In the genomic region with DNA sequence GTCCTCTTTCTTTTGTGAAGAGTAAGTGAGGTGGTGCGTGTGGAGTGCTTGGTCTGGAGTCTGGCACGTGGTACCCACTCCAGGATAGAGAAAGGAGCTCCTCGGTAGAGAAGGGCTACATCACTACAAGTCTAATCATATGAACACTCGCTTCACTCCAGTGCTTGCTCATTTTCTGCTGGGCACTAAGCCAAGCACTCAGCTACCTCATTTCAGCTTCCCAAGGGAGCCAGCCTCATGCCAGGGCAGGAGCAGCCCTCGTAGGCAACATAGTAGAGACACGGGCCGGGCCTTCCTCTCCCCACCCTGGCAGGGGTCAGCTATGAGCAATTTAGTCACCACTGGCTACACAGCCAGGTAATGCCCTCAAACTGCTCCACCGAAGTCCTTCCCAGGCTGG, we compare ENCODE assay signal across 12 cellular contexts. TPM values are rescaled to one million over a fixed set of nuclear protein-coding genes. Genes with fewer than 3 reads are reported as not detected.
DNase-seq lines count a peak whose midpoint lies in the region; ATAC-seq and TF ChIP-seq lines count a peak whose summit lies in the region.
"Had no signal": no experiment of that assay in that cellular context is flagged by ENCODE, and none has a peak within 500 bp of the region (broad histone marks: within the 10 kb centered on the region; RNA-seq: fewer than 3 reads in every experiment).

No MANE protein-coding gene starts in this region.

- H3K4me1 ChIP-seq in osteoblast (ENCODE audit: insufficient read depth, low read length): peaks cover 16% of the 10 kb centered on the region
- H3K4me1 ChIP-seq: body of pancreas had no signal

- in situ Hi-C loops in brain microvascular endothelial cell (cut with HindIII; ENCODE audit: low pct_ligation_motif_present, low sequenced_read_pairs): no loop called here

- DNase-seq in DMS79 treated with DMSO at 0.1 percent for 48 hours (lab: John Stamatoyannopoulos, UW) (peak; percentile 80), NCI-H1105 treated with DMSO at 0.1 percent for 48 hours (lab: John Stamatoyannopoulos, UW) (peak; percentile 84), brain microvascular endothelial cell (peak; percentile 49), osteoblast (ENCODE audit: insufficient read length, low spot score, missing footprints) (peak; percentile 66), mucosa of gallbladder (ENCODE audit: low spot score) (no peak)
- DNase-seq in activated effector memory CD4-positive, alpha-beta T cell treated with Interleukin-2 at 50 U/mL for 16 hours: no peak
- DNase-seq: activated CD4-positive, alpha-beta T cell treated with anti-CD3 and anti-CD28 coated beads for 1 hour; activated T-cell treated with anti-CD3 and anti-CD28 coated beads, Interleukin-2, amount 50 U/mL, for 72 hours had no signal

- no peaks in the 10 kb centered on the region for H3K36me3 ChIP-seq in brain microvascular endothelial cell (replicated peaks)
- H3K36me3 ChIP-seq in osteoblast (ENCODE audit: insufficient read depth, low read length): no peaks in the 10 kb centered on the region

- H3K79me2 ChIP-seq in osteoblast (ENCODE audit: insufficient read depth, low read length): no peaks in the 10 kb centered on the region

- no peak overlapping the region for H2AFZ ChIP-seq in osteoblast (ENCODE audit: low read length)
- H2AFZ ChIP-seq: GM23338 had no signal

- H3K27me3 ChIP-seq in brain microvascular endothelial cell (replicated peaks) (no peaks in the 10 kb centered on the region), osteoblast (ENCODE audit: insufficient read depth, low read length) (no peaks in the 10 kb centered on the region)
- H3K27me3 ChIP-seq: body of pancreas had no signal

- no peak for TF ChIP-seq CTCF in brain microvascular endothelial cell (IDR thresholded peaks at IDR 0.05; ENCODE audit: low read depth, low read length, missing control alignments)
- TF ChIP-seq CTCF in osteoblast (IDR thresholded peaks at IDR 0.05; ENCODE audit: extremely low read depth, low read depth, low read length): no peak

- peak overlapping the region; percentile 4 for H3K4me2 ChIP-seq in osteoblast (ENCODE audit: insufficient read depth, low read length)
- H3K4me2 ChIP-seq: GM23338 had no signal

- no peak for ATAC-seq in GM18907 (IDR thresholded peaks at IDR 0.05; ENCODE audit: unreplicated experiment)
- ATAC-seq: activated T-cell treated with anti-CD3 and anti-CD28 coated beads, Interleukin-2, amount 50 U/mL, for 72 hours; body of pancreas; GM23338 had no signal

- H3K4me3 ChIP-seq in brain microvascular endothelial cell (ENCODE audit: low read depth, low read length) (no peak overlapping the region), osteoblast (ENCODE audit: insufficient read depth, low read length) (no peak overlapping the region)
- H3K4me3 ChIP-seq: body of pancreas, GM23338, SK-N-MC had no signal

- no peaks in the 10 kb centered on the region for H4K20me1 ChIP-seq in osteoblast (ENCODE audit: insufficient read depth, low read length)

- no peak overlapping the region for H3K27ac ChIP-seq in brain microvascular endothelial cell
- no peak overlapping the region for H3K27ac ChIP-seq in osteoblast (ENCODE audit: low read depth, low read length)
- H3K27ac ChIP-seq: body of pancreas, SK-N-MC had no signal

- no peaks in the 10 kb centered on the region for H3K9me3 ChIP-seq in osteoblast (ENCODE audit: low read depth, low read length)
- H3K9me3 ChIP-seq: body of pancreas had no signal

RNA-seq across cellular contexts. Expression of a gene that starts 11.4 kb away (rescaled TPM):
- total RNA-seq in osteoblast: 10.0 and 10.9 TPM in 2 replicates
- total RNA-seq in mucosa of gallbladder: 16.5 TPM

Comparison
In these comparisons a context has a peak if more than half of its experiments do, and no peak if none do; other contexts are left out.
1. DNase-seq: peak in DMS79 treated with DMSO at 0.1 percent for 48 hours (single experiment), NCI-H1105 treated with DMSO at 0.1 percent for 48 hours (single experiment), brain microvascular endothelial cell (single experiment) and osteoblast (single experiment); none in mucosa of gallbladder (single experiment) and activated effector memory CD4-positive, alpha-beta T cell treated with Interleukin-2 at 50 U/mL for 16 hours (single experiment).